Comparison of ENCODE assay signal across 7 cellular contexts in the genomic region with DNA sequence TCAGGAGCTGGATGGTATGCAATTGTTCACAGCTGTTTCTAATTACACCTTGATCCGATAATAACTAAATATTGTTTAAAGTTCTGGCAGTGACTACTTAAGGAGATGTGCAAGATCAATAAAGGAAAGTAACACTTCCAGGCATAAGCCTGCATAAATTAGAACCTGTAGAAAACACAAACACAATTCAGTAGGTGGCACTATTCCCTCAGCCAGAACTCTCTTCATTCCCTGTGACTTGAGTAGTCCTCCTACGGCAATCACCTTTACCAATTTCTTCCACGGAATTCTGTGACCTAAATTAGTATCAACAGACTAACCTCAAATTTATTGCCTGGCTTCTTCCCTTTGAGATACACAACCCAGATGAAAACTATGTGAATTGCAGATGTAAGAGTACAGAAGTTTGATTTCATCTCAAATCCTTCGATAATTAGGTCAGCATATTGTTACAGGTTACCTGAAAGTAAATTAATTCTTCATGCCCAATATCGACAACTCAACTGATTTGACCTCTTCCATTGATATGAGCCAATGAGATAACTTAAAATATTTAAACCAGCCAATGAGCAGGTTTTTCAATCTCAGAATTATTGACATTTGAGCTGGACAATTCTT.
A peak's percentile ranks its signal among the peaks of the same experiment; 100 is the strongest.
DNase-seq lines count a peak whose midpoint lies in the region; TF ChIP-seq lines count a peak whose summit lies in the region.

No MANE protein-coding gene starts in this region.

- H3K9me3 Mint-ChIP-seq in neural crest cell: no peaks in the 10 kb centered on the region

- intact Hi-C loops in dorsolateral prefrontal cortex (cut with DNase I): loop anchor here (5.0 to 10.0 kb wide), 4 partner anchors 139 to 582 kb away; partner anchors contain the start of genes DNER (in 2 of the 2) and PID1 (in 2 of the 2)

- TF ChIP-seq CTCF in dorsolateral prefrontal cortex (IDR thresholded peaks at IDR 0.05 in 54 of 56, conservative IDR thresholded peaks at IDR 0.05 in 2 of 56; ENCODE audit: low read depth in 1 of 56, partially characterized antibody in 56 of 56) (peak in 55 of 56 donors; percentile 16 to 78 (median 57)), neural crest cell (conservative IDR thresholded peaks at IDR 0.05) (peak; percentile 71)

- H3K4me3 ChIP-seq in dorsolateral prefrontal cortex: no peak overlapping the region

- H3K27me3 ChIP-seq in dorsolateral prefrontal cortex: no peaks in the 10 kb centered on the region

- H3K36me3 Mint-ChIP-seq in neural crest cell (ENCODE audit: low read depth): no peaks in the 10 kb centered on the region

- no peak overlapping the region for H3K4me3 Mint-ChIP-seq in neural crest cell

- no peak overlapping the region for H3K27ac Mint-ChIP-seq in neural crest cell (ENCODE audit: unreplicated experiment)

- peaks cover 14% of the 10 kb centered on the region for H3K27me3 Mint-ChIP-seq in neural crest cell (ENCODE audit: low read depth)

- H3K4me1 Mint-ChIP-seq in neural crest cell: no peaks in the 10 kb centered on the region

- DNase-seq in HCEC 1CT (peak; percentile 52), NCI-H510A (lab: John Stamatoyannopoulos, UW) (peak; percentile 7), dorsolateral prefrontal cortex (peak in 1 of 10 donors; percentile 18), neural crest cell (ENCODE audit: low read depth, low spot score) (no peak), dedifferentiated amniotic fluid mesenchymal stem cell (ENCODE audit: extremely low spot score) (no peak), UCSD-AML1 (lab: John Stamatoyannopoulos, UW; ENCODE audit: unreplicated experiment) (no peak)
- DNase-seq in stimulated activated naive CD4-positive, alpha-beta T cell treated with Interleukin-2 at 50 U/mL for 16 hours (lab: John Stamatoyannopoulos, UW): no peak

- no peak overlapping the region for H3K27ac ChIP-seq in dorsolateral prefrontal cortex

Comparison
In these comparisons a context has a peak if more than half of its experiments do, and no peak if none do; other contexts are left out.
1. DNase-seq: peak in HCEC 1CT (single experiment) and NCI-H510A (single experiment); none in neural crest cell (single experiment), dedifferentiated amniotic fluid mesenchymal stem cell (single experiment), UCSD-AML1 (single experiment) and stimulated activated naive CD4-positive, alpha-beta T cell treated with Interleukin-2 at 50 U/mL for 16 hours (single experiment).